Comparison of ENCODE assay signal across 1 cellular context in the genomic region with DNA sequence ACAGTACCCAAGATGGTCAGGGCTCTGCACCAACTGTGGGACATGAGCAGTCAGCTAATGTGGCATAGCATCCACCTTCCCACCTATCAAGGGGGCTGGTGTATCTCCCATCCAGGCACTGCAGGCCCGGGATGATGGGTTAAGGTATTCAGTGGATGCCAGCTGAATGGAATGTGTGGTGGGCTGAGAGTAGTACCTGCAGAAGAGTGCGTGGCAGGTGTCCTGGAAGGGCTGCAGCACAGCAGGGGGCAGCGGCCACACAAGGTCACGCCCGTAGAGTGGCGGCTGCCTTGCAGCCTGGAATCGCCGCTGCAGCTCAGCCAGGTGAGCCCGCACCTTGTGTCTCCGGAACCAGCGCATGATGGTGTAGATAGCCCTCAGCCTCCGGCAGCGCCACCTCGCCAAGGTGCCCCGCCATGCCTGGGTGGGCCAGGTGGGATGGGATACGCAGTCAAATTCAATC.
TF ChIP-seq lines count a peak whose summit lies in the region.

No MANE protein-coding gene starts in this region.

TF ChIP-seq in H1, 55 proteins besides CTCF, POLR2A, EP300 and RAD21:
- TF ChIP-seq HDAC2 (IDR thresholded peaks at IDR 0.05; ENCODE audit: borderline replicate concordance in 1 of 2, low read depth in 2 of 2, low read length in 2 of 2) (no peak), BCL11A (IDR thresholded peaks at IDR 0.05; ENCODE audit: low read depth in 2 of 2, low read length in 2 of 2) (no peak), YY1 (IDR thresholded peaks at IDR 0.05; ENCODE audit: low read depth, low read length) (no peak), ATF2 (IDR thresholded peaks at IDR 0.05; ENCODE audit: low read length) (no peak), CBX5 (IDR thresholded peaks at IDR 0.05; ENCODE audit: low read depth, low read length) (no peak), ATF3 (IDR thresholded peaks at IDR 0.05; ENCODE audit: insufficient read depth, low read depth, low read length) (no peak), MAFK (IDR thresholded peaks at IDR 0.05; ENCODE audit: low read depth, low read length) (no peak), SP2 (IDR thresholded peaks at IDR 0.05; ENCODE audit: low read length) (no peak), JUN (IDR thresholded peaks at IDR 0.05; ENCODE audit: low read depth, low read length) (no peak), SP1 (IDR thresholded peaks at IDR 0.05; ENCODE audit: low read depth, low read length) (no peak), SIN3A (conservative IDR thresholded peaks at IDR 0.05 in 1 of 2, IDR thresholded peaks at IDR 0.05 in 1 of 2; ENCODE audit: low read depth in 1 of 2, low read length in 2 of 2) (no peak), EZH2 (IDR thresholded peaks at IDR 0.05; ENCODE audit: low read depth, low read length, severe bottlenecking) (no peak), KDM4A (IDR thresholded peaks at IDR 0.05; ENCODE audit: low read depth, low read length, severe bottlenecking) (no peak), TAF7 (optimal IDR thresholded peaks at IDR 0.05; ENCODE audit: borderline replicate concordance, low read depth, low read length) (no peak), RXRA (IDR thresholded peaks at IDR 0.05; ENCODE audit: insufficient read depth, low read depth, low read length) (no peak), ZNF274 (IDR thresholded peaks at IDR 0.05; ENCODE audit: borderline replicate concordance, extremely low read depth, low read length) (no peak), CTBP2 (IDR thresholded peaks at IDR 0.05; ENCODE audit: borderline replicate concordance, insufficient read depth, insufficient read length, low read length) (no peak), CREB1 (IDR thresholded peaks at IDR 0.05) (no peak), POLR2AphosphoS5 (IDR thresholded peaks at IDR 0.05; ENCODE audit: low read depth, low read length) (no peak), CBX8 (IDR thresholded peaks at IDR 0.05; ENCODE audit: borderline replicate concordance, low read depth, low read length) (no peak)
